17 cellular contexts compared by ENCODE assay signal in genomic region chr2:81283081-81283480, GRCh38.
DNase-seq lines count a peak whose midpoint lies in the region; ATAC-seq and TF ChIP-seq lines count a peak whose summit lies in the region.
"Had no signal": no experiment of that assay in that cellular context is flagged by ENCODE, and none has a peak within 500 bp of the region (broad histone marks: within the 10 kb centered on the region; RNA-seq: fewer than 3 reads in every experiment).

No MANE protein-coding gene starts in this region.

- TF ChIP-seq CTCF in 22Rv1 (IDR thresholded peaks at IDR 0.05), result no peak

- peak overlapping the region; percentile 48 for H3K27ac ChIP-seq in 22Rv1
- H3K27ac ChIP-seq: BLaER1 had no signal

- DNase-seq in DMS53 (lab: John Stamatoyannopoulos, UW) (peak; percentile 61), M059J (ENCODE audit: low read depth) (peak; percentile 12), left kidney (ENCODE audit: low read depth, low spot score) (peak; percentile 15), left cardiac atrium (no peak)
- DNase-seq: AML-193, DMS 273 treated with DMSO at 0.1 percent for 48 hours, DMS79 treated with DMSO at 0.1 percent for 48 hours, EL, GDM1, HCEC 1CT, HFFc6, KG1 had no signal

- ATAC-seq in left cardiac atrium, result no peak
- ATAC-seq in HG03457 (IDR thresholded peaks at IDR 0.05; ENCODE audit: unreplicated experiment), result no peak
- ATAC-seq in GM21529 (IDR thresholded peaks at IDR 0.05; ENCODE audit: unreplicated experiment), result no peak
- ATAC-seq in HG02938 (IDR thresholded peaks at IDR 0.05; ENCODE audit: unreplicated experiment), result no peak

- intact Hi-C loops in left cardiac atrium (cut with DNase I), result no loop called here
